In the genomic region with DNA sequence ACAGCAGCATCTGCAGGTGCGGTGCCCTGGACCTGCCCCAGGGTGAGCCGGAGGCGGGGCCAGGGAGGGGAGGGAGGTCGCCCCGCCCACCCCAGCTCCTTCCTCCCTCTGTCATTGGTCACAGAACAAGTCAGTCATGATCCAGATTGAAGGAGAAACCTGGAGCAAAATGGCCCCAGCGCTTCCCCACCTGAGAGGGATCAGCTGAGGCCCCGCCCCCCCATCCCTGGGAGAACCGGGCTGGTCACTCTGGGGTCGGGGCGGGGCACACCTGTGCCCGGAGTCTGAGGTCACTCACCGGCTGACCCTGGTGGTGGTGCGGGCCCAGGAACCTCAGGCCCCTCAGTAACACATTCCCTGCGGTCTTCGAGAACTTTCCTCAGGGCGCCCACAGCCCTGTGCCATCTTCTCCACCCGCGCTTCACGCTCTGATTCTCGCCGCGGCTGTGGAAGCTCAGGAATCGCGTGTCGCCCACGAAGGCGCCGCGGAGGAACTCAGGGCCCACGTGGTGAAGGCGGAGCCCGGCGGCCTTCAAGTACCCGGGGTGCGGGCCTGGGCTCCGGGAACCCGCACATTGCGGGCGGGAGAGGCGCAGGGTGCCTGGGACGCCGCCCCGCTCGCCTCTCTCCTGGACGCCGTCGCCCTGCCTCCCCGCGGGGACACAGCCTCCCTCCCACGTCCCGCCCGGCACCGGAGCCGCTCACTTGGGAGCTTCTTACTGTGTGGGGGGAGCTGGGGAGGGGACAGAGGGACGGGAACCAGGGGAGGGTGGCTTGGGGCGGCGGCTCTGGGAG, we compare ENCODE assay signal across 8 cellular contexts. TPM values are rescaled to one million over a fixed set of nuclear protein-coding genes. Genes with fewer than 3 reads are reported as not detected.
A peak's percentile ranks its signal among the peaks of the same experiment; 100 is the strongest.
DNase-seq lines count a peak whose midpoint lies in the region; ATAC-seq and TF ChIP-seq lines count a peak whose summit lies in the region.

No MANE protein-coding gene starts in this region.

- peak overlapping the region; percentile 11 to 94 (median 88) for H3K4me3 Mint-ChIP-seq in naive B cell

- DNase-seq in GM10266 (ENCODE audit: extremely low spot score) = peak; percentile 82
- DNase-seq in T-helper 22 cell (ENCODE audit: low read depth) = peak; percentile 54
- DNase-seq in central memory CD4-positive, alpha-beta T cell = peak; percentile 81
- peak; percentile 77 for DNase-seq in naive B cell
- peak; percentile 56 for DNase-seq in stimulated activated naive CD4-positive, alpha-beta T cell treated with Interleukin-2 at 50 U/mL for 16 hours (lab: John Stamatoyannopoulos, UW)

- no peaks in the 10 kb centered on the region for H3K36me3 Mint-ChIP-seq in naive B cell

- peak overlapping the region in 3 of 6 donors; percentile 29 to 84 (median 80) for H3K27ac Mint-ChIP-seq in naive B cell

- TF ChIP-seq CTCF in GM10266 (IDR thresholded peaks at IDR 0.05; ENCODE audit: control insufficient read depth, insufficient read depth, low read depth, missing control alignments) = no peak

- H3K9me3 Mint-ChIP-seq in naive B cell = no peaks in the 10 kb centered on the region

- H3K27me3 Mint-ChIP-seq in naive B cell = peaks cover 7 to 59% (median 9%) of the 10 kb centered on the region in 3 donors

- H3K4me1 Mint-ChIP-seq in naive B cell = peaks cover 3 to 14% (median 7%) of the 10 kb centered on the region in 3 donors

- ATAC-seq in naive B cell (ENCODE audit: low read depth in 2 of 2) = peak; percentile 95 to 96
- no peak for ATAC-seq in HG02870 (IDR thresholded peaks at IDR 0.05; ENCODE audit: unreplicated experiment)
- no peak for ATAC-seq in HG03025 (IDR thresholded peaks at IDR 0.05; ENCODE audit: low FRiP score, unreplicated experiment)
- no peak for ATAC-seq in HG03457 (IDR thresholded peaks at IDR 0.05; ENCODE audit: unreplicated experiment)

RNA-seq across cellular contexts. Expression of gene HLA-C, which starts 36.4 kb away (rescaled TPM):
- polyA plus RNA-seq in naive B cell (ENCODE audit: low read depth in 6 of 6) = 1,000 to 10,000 TPM in 5 of 6 donors, 100 to 1,000 TPM in 1; 882 to 1,808 (median 1,469) TPM

RNA-seq across cellular contexts. Expression of gene HLA-B, which starts 48.7 kb away (rescaled TPM):
- 1,000 to 10,000 TPM; 3,795 to 6,657 (median 6,196) TPM for polyA plus RNA-seq in naive B cell (ENCODE audit: low read depth in 6 of 6)

Comparison
In these comparisons a context has a peak if more than half of its experiments do, and no peak if none do; other contexts are left out.
1. ATAC-seq: peak in naive B cell (2 of 2); none in HG02870 (single experiment), HG03025 (single experiment) and HG03457 (single experiment).
2. Peak in every context shown above with its lines, with median percentiles within 50 percentile points of each other: DNase-seq.